9 cellular contexts compared by ENCODE assay signal in the genomic region with DNA sequence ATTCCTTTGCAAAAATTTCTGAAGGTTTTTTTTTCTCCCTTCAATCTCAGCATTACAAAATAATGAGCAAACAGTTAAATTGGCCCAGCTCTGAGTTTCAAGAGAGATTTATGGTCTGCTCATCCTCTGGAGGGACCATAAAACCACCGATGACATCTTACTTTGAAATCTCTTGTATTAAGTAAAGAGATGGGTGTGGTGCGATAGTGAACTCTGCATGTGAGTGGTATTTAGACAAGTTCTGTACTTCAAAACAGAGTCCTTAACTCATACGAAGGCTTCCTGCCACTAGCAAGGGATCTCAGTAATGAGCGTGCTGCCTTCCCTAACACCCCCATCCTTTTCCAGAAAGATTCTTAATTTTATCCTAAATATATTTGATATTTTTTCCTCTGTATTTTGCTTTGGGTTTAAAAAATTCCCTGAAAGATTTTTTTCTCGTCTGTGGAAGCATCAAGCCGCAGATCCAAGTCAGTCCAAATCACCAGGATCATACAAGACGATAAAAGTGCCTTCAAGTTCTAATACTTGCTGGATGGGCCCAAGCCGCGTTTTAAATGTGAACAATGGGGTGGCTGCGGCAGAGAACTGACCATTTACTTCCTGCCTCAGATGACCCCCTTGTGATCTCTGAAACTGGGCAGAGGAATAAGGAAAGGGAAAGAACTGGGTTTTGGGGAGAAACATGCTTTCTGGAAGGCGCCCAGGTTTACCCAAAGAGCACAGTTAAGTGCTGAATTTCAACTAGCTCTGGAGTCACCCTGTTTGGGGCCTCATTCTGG. TPM values are rescaled to one million over a fixed set of nuclear protein-coding genes. Genes with fewer than 3 reads are reported as not detected.
A peak's percentile ranks its signal among the peaks of the same experiment; 100 is the strongest.
DNase-seq lines count a peak whose midpoint lies in the region; ATAC-seq and TF ChIP-seq lines count a peak whose summit lies in the region.
"Had no signal": no experiment of that assay in that cellular context is flagged by ENCODE, and none has a peak within 500 bp of the region (broad histone marks: within the 10 kb centered on the region; RNA-seq: fewer than 3 reads in every experiment).

No MANE protein-coding gene starts in this region.

- peak overlapping the region in 1 of 2 donors; percentile 46 for H3K27ac ChIP-seq in thoracic aorta
- H3K27ac ChIP-seq: BLaER1 had no signal

- no peak for DNase-seq in activated T-cell treated with anti-CD3 and anti-CD28 coated beads, Interleukin-2, amount 50 U/mL, for 24 hours
- no peak for DNase-seq in activated T-cell treated with anti-CD3 and anti-CD28 coated beads, Interleukin-2, amount 50 U/mL, for 48 hours
- peak in 1 of 2 donors; percentile 35 for DNase-seq in cardiac fibroblast (ENCODE audit: low read depth in 2 of 2)
- no peak for DNase-seq in memory B cell (ENCODE audit: low spot score in 2 of 2)
- no peak for DNase-seq in thoracic aorta (ENCODE audit: low spot score)
- DNase-seq in SKM-1 (lab: John Stamatoyannopoulos, UW; ENCODE audit: unreplicated experiment), result no peak
- no peak for DNase-seq in SIG-M5 treated with dmso at 0.1 percent for 504 hours (lab: John Stamatoyannopoulos, UW; ENCODE audit: unreplicated experiment)
- DNase-seq in hypothalamus (lab: John Stamatoyannopoulos, UW), result no peak

- H3K9me3 Mint-ChIP-seq in activated T-cell treated with anti-CD3 and anti-CD28 coated beads, Interleukin-2, amount 50 U/mL, for 24 hours, result no peaks in the 10 kb centered on the region
- no peaks in the 10 kb centered on the region for H3K9me3 Mint-ChIP-seq in memory B cell

- H3K27me3 ChIP-seq in thoracic aorta (replicated peaks; ENCODE audit: insufficient read depth), result no peaks in the 10 kb centered on the region

- H3K27ac Mint-ChIP-seq in activated T-cell treated with anti-CD3 and anti-CD28 coated beads, Interleukin-2, amount 50 U/mL, for 24 hours, result no peak overlapping the region
- H3K27ac Mint-ChIP-seq in memory B cell, result no peak overlapping the region

- peaks cover 77% of the 10 kb centered on the region for H3K27me3 Mint-ChIP-seq in activated T-cell treated with anti-CD3 and anti-CD28 coated beads, Interleukin-2, amount 50 U/mL, for 24 hours
- peaks cover 30% of the 10 kb centered on the region for H3K27me3 Mint-ChIP-seq in memory B cell

- H3K36me3 Mint-ChIP-seq in activated T-cell treated with anti-CD3 and anti-CD28 coated beads, Interleukin-2, amount 50 U/mL, for 24 hours (ENCODE audit: low read depth), result no peaks in the 10 kb centered on the region
- H3K36me3 Mint-ChIP-seq in memory B cell, result no peaks in the 10 kb centered on the region

- peaks cover 22% of the 10 kb centered on the region for H3K4me1 Mint-ChIP-seq in activated T-cell treated with anti-CD3 and anti-CD28 coated beads, Interleukin-2, amount 50 U/mL, for 24 hours (ENCODE audit: low read depth)
- peaks cover 4% of the 10 kb centered on the region for H3K4me1 Mint-ChIP-seq in memory B cell

- no peak for TF ChIP-seq CTCF in cardiac fibroblast (IDR thresholded peaks at IDR 0.05; ENCODE audit: low read depth, low read length)
- TF ChIP-seq CTCF in thoracic aorta (IDR thresholded peaks at IDR 0.05), result no peak

- ATAC-seq in memory B cell (ENCODE audit: low read depth) (no peak), thoracic aorta (ENCODE audit: insufficient number of reproducible peaks, low FRiP score, low read depth) (no peak)

- no peaks in the 10 kb centered on the region for H3K9me3 ChIP-seq in thoracic aorta

- H3K4me1 ChIP-seq in thoracic aorta (ENCODE audit: control insufficient read depth in 1 of 2, low read depth in 2 of 2), result peaks cover 16 to 33% of the 10 kb centered on the region in 2 donors
- H3K4me1 ChIP-seq: BLaER1 had no signal

- peak overlapping the region; percentile 40 to 77 for H3K4me3 ChIP-seq in cardiac fibroblast (replicated peaks in 1 of 2; ENCODE audit: low read depth in 2 of 2, low read length in 2 of 2)
- H3K4me3 ChIP-seq in thoracic aorta, result peak overlapping the region; percentile 73

- H3K36me3 ChIP-seq in thoracic aorta, result no peaks in the 10 kb centered on the region
- H3K36me3 ChIP-seq: BLaER1 had no signal

- peak overlapping the region; percentile 18 for H3K4me3 Mint-ChIP-seq in activated T-cell treated with anti-CD3 and anti-CD28 coated beads, Interleukin-2, amount 50 U/mL, for 24 hours
- peak overlapping the region; percentile 76 for H3K4me3 Mint-ChIP-seq in memory B cell

RNA-seq across cellular contexts. Expression of gene FAM20A, which starts 1.9 kb away (rescaled TPM):
- 10 to 100 TPM; 24.8 to 25.3 TPM for total RNA-seq in thoracic aorta
